ENCODE assay signal across 10 cellular contexts in the genomic region with DNA sequence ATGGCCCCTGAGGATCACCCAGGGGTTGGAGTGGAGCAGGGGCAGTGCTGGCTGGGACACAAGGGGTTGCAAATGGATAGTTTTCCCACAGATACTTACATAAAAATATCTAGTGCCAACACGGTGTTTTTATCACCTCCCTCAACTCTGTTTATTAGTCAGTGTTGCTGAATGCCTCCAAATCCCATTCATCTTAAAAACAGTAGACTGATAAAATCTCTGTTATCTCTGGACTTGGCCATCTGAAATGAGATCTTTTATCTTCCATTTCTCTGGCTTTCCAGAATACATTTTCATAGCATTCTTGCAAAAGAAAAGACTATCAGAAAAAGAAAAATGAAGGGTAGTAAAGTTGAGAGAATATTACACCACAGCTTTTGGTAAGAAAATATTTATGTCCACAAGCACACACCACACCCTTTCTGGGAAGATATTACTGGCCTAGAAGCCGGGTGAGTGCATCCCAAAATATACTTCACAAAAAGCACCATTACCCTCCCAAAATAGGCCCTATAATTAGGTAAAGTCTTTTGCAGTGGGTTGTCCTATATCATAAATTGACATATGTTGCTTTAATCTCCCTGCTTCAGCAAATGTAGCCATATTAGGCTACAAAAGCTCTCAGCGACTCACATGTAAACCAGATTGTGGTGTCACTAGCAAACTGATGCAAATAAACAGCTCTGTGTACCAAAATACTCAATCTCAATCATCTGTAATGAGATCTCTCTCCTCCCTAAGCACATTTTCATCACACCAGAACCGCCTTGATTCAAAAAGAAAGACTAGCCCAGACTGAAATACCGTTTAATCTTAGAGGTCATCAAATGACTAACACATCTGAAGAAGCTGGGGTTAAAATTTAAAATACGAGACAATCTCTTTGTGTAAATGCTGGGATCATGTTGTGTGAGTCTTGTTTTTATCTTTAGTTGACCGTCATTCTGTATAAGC.
DNase-seq lines count a peak whose midpoint lies in the region; ATAC-seq, FAIRE-seq and TF ChIP-seq lines count a peak whose summit lies in the region.
"Had no signal": no experiment of that assay in that cellular context is flagged by ENCODE, and none has a peak within 500 bp of the region (broad histone marks: within the 10 kb centered on the region; RNA-seq: fewer than 3 reads in every experiment).

No MANE protein-coding gene starts in this region.

- H3K4me3 ChIP-seq in fibroblast of the aortic adventitia (ENCODE audit: low read depth, low read length) = no peak overlapping the region

- no peaks in the 10 kb centered on the region for H3K9me3 Mint-ChIP-seq in stimulated activated naive CD8-positive, alpha-beta T cell treated with anti-CD3 and anti-CD28 coated beads, Interleukin-15, amount 100 ng/mL, for 72 hours
- H3K9me3 Mint-ChIP-seq: activated naive CD8-positive, alpha-beta T cell treated with anti-CD3 and anti-CD28 coated beads, Interleukin-2, amount 10 ng/mL, durations not matched to agents 7 days and 5 days had no signal

- H3K27ac Mint-ChIP-seq in stimulated activated naive CD8-positive, alpha-beta T cell treated with anti-CD3 and anti-CD28 coated beads, Interleukin-15, amount 100 ng/mL, for 72 hours = peak overlapping the region; percentile 5 to 21
- H3K27ac Mint-ChIP-seq: activated naive CD8-positive, alpha-beta T cell treated with anti-CD3 and anti-CD28 coated beads, Interleukin-2, amount 10 ng/mL, durations not matched to agents 7 days and 5 days had no signal

- no peak overlapping the region for H3K4me3 Mint-ChIP-seq in stimulated activated naive CD8-positive, alpha-beta T cell treated with anti-CD3 and anti-CD28 coated beads, Interleukin-15, amount 100 ng/mL, for 72 hours
- H3K4me3 Mint-ChIP-seq: activated naive CD8-positive, alpha-beta T cell treated with anti-CD3 and anti-CD28 coated beads, Interleukin-2, amount 10 ng/mL, durations not matched to agents 7 days and 5 days had no signal

- TF ChIP-seq POLR2A in GM18505 (IDR thresholded peaks at IDR 0.05; ENCODE audit: borderline replicate concordance, extremely low read depth, insufficient read depth, insufficient read length) (no peak), H54 (IDR thresholded peaks at IDR 0.05; ENCODE audit: low read depth, low read length) (no peak)

- FAIRE-seq in H54 (lab: Jason Lieb, UNC) = no peak

- ATAC-seq in activated CD4-positive, CD25-positive, alpha-beta regulatory T cell treated with anti-CD3 and anti-CD28 coated beads, Interleukin-2, amount 50 U/mL, for 24 hours = peak; percentile 56 to 78
- ATAC-seq in SK-N-SH treated with all-trans-retinoic acid at 6 μM for 48 hours (no peak), GM19397 (IDR thresholded peaks at IDR 0.05; ENCODE audit: unreplicated experiment) (no peak), GM18505 (IDR thresholded peaks at IDR 0.05; ENCODE audit: unreplicated experiment) (no peak)
- ATAC-seq in stimulated activated naive CD8-positive, alpha-beta T cell treated with anti-CD3 and anti-CD28 coated beads, Interleukin-15, amount 100 ng/mL, for 72 hours = no peak

- peaks cover 90% of the 10 kb centered on the region for H3K4me1 Mint-ChIP-seq in stimulated activated naive CD8-positive, alpha-beta T cell treated with anti-CD3 and anti-CD28 coated beads, Interleukin-15, amount 100 ng/mL, for 72 hours

- DNase-seq in activated CD4-positive, CD25-positive, alpha-beta regulatory T cell (lab: John Stamatoyannopoulos, UW) = no peak
- DNase-seq in fibroblast of the aortic adventitia (ENCODE audit: low read depth) = peak; percentile 87
- no peak for DNase-seq in stimulated activated naive CD8-positive, alpha-beta T cell treated with anti-CD3 and anti-CD28 coated beads, Interleukin-15, amount 100 ng/mL, for 72 hours
- no peak for DNase-seq in H54 (ENCODE audit: insufficient read length, low spot score)
- DNase-seq: activated naive CD8-positive, alpha-beta T cell treated with anti-CD3 and anti-CD28 coated beads, Interleukin-2, amount 10 ng/mL, durations not matched to agents 7 days and 5 days; T1000 had no signal

- no peak for TF ChIP-seq CTCF in fibroblast of the aortic adventitia (IDR thresholded peaks at IDR 0.05; ENCODE audit: insufficient read depth, low read length)

- no peaks in the 10 kb centered on the region for H3K27me3 Mint-ChIP-seq in stimulated activated naive CD8-positive, alpha-beta T cell treated with anti-CD3 and anti-CD28 coated beads, Interleukin-15, amount 100 ng/mL, for 72 hours
- H3K27me3 Mint-ChIP-seq: activated naive CD8-positive, alpha-beta T cell treated with anti-CD3 and anti-CD28 coated beads, Interleukin-2, amount 10 ng/mL, durations not matched to agents 7 days and 5 days had no signal

TF ChIP-seq in SK-N-SH treated with all-trans-retinoic acid at 6 μM for 48 hours, 23 proteins besides CTCF, POLR2A, EP300 and RAD21:
- TF ChIP-seq TCF4 (CRISPR knock-in tag; IDR thresholded peaks at IDR 0.05; ENCODE audit: borderline replicate concordance) = peak; percentile 15; the same call in 1 of the 2 replicates
- TF ChIP-seq, protein P1, sequence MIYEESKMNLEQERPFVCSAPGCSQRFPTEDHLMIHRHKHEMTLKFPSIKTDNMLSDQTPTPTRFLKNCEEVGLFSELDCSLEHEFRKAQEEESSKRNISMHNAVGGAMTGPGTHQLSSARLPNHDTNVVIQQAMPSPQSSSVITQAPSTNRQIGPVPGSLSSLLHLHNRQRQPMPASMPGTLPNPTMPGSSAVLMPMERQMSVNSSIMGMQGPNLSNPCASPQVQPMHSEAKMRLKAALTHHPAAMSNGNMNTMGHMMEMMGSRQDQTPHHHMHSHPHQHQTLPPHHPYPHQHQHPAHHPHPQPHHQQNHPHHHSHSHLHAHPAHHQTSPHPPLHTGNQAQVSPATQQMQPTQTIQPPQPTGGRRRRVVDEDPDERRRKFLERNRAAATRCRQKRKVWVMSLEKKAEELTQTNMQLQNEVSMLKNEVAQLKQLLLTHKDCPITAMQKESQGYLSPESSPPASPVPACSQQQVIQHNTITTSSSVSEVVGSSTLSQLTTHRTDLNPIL (CRISPR knock-in tag; IDR thresholded peaks at IDR 0.05; ENCODE audit: low read depth) = no peak
TF ChIP-seq in SK-N-SH treated with all-trans-retinoic acid at 6 μM for 48 hours: peak in this region for 1.

Comparison
In these comparisons a context has a peak if more than half of its experiments do, and no peak if none do; other contexts are left out.
1. ATAC-seq: peak in activated CD4-positive, CD25-positive, alpha-beta regulatory T cell treated with anti-CD3 and anti-CD28 coated beads, Interleukin-2, amount 50 U/mL, for 24 hours (2 of 2); none in SK-N-SH treated with all-trans-retinoic acid at 6 μM for 48 hours (single experiment), stimulated activated naive CD8-positive, alpha-beta T cell treated with anti-CD3 and anti-CD28 coated beads, Interleukin-15, amount 100 ng/mL, for 72 hours (single experiment), GM19397 (single experiment) and GM18505 (single experiment).